1 cellular context compared by ENCODE assay signal in the genomic region with DNA sequence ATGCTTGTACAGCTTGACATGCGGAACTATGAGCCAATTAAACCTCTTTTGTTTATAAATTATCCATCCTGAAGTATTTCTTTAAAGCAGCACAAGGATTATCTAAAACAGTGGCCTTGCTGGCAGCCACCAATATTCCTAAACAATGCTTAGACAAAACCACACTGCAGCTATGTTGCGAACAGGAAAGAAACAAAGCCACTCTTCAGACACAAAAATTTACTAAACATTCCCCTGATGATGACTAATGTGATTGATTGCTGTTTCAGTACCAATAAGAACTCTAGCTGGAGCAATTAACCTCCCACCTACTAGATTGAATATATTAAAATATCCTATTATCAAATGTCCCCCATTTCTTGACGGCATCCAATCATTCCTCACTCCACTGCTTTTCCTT.
TF ChIP-seq lines count a peak whose summit lies in the region.

No MANE protein-coding gene starts in this region.

TF ChIP-seq in GM23338, 12 proteins besides CTCF, POLR2A, EP300 and RAD21 (continued from another document):
- TF ChIP-seq ZNF462 (CRISPR knock-in tag; IDR thresholded peaks at IDR 0.05) (no peak), CREB1 (CRISPR knock-in tag; IDR thresholded peaks at IDR 0.05; ENCODE audit: low read depth) (no peak), ZNF114 (CRISPR knock-in tag; IDR thresholded peaks at IDR 0.05) (no peak), ETS1 (IDR thresholded peaks at IDR 0.05) (no peak), EZH2 (IDR thresholded peaks at IDR 0.05; ENCODE audit: low read depth, unreplicated experiment) (no peak)
